In genomic region chr10:102450124-102450373, GRCh38 we compare ENCODE assay signal across 8 cellular contexts. TPM values are rescaled to one million over a fixed set of nuclear protein-coding genes. Genes with fewer than 3 reads are reported as not detected.
DNase-seq lines count a peak whose midpoint lies in the region; ATAC-seq and TF ChIP-seq lines count a peak whose summit lies in the region.

No MANE protein-coding gene starts in this region.

- TF ChIP-seq CTCF in WI38 (IDR thresholded peaks at IDR 0.05; ENCODE audit: low read depth, low read length), result no peak

- peak overlapping the region; percentile 65 for H3K4me3 ChIP-seq in WI38 (ENCODE audit: low read depth, low read length)
- peak overlapping the region; percentile 93 for H3K4me3 ChIP-seq in iPS-11a (ENCODE audit: low read depth, low read length)

- no peak for DNase-seq in activated T-cell treated with anti-CD3 and anti-CD28 coated beads, Interleukin-2, amount 50 U/mL, for 4 hours
- no peak for DNase-seq in activated T-cell treated with anti-CD3 and anti-CD28 coated beads, Interleukin-2, amount 50 U/mL, for 1 hour
- DNase-seq in substantia nigra (lab: John Stamatoyannopoulos, UW) (peak in 1 of 49 donors; percentile 41), NCI-H748 (lab: John Stamatoyannopoulos, UW; ENCODE audit: unreplicated experiment) (no peak), NCI-H1694 treated with DMSO at 0.1 percent for 48 hours (lab: John Stamatoyannopoulos, UW) (no peak)

- H3K36me3 Mint-ChIP-seq in activated T-cell treated with anti-CD3 and anti-CD28 coated beads, Interleukin-2, amount 50 U/mL, for 4 hours (ENCODE audit: insufficient read depth), result peaks cover 13% of the 10 kb centered on the region

- ATAC-seq in activated T-cell treated with anti-CD3 and anti-CD28 coated beads, Interleukin-2, amount 50 U/mL, for 4 hours, result no peak
- ATAC-seq in GM21723 (IDR thresholded peaks at IDR 0.05; ENCODE audit: unreplicated experiment), result no peak

- no peaks in the 10 kb centered on the region for H3K9me3 Mint-ChIP-seq in activated T-cell treated with anti-CD3 and anti-CD28 coated beads, Interleukin-2, amount 50 U/mL, for 4 hours

- peaks cover 26% of the 10 kb centered on the region for H3K4me1 Mint-ChIP-seq in activated T-cell treated with anti-CD3 and anti-CD28 coated beads, Interleukin-2, amount 50 U/mL, for 4 hours (ENCODE audit: low read depth)

- peak overlapping the region; percentile 64 for H3K27ac ChIP-seq in substantia nigra (ENCODE audit: low read depth, low read length, poor library complexity, severe bottlenecking)

- H3K27me3 Mint-ChIP-seq in activated T-cell treated with anti-CD3 and anti-CD28 coated beads, Interleukin-2, amount 50 U/mL, for 4 hours (ENCODE audit: low read depth), result no peaks in the 10 kb centered on the region

- H3K4me3 Mint-ChIP-seq in activated T-cell treated with anti-CD3 and anti-CD28 coated beads, Interleukin-2, amount 50 U/mL, for 4 hours, result peak overlapping the region; percentile 90

RNA-seq across cellular contexts. Expression of gene C10orf95, which starts 1.3 kb away (rescaled TPM):
- under 1 TPM; 0.27 to 0.96 (median 0.45) TPM for total RNA-seq in activated T-cell treated with anti-CD3 and anti-CD28 coated beads, Interleukin-2, amount 50 U/mL, for 4 hours

RNA-seq across cellular contexts. Expression of gene CUEDC2, which starts 17.7 kb away (rescaled TPM):
- total RNA-seq in activated T-cell treated with anti-CD3 and anti-CD28 coated beads, Interleukin-2, amount 50 U/mL, for 4 hours, result 10 to 100 TPM; 44.3 to 50.6 (median 45.3) TPM

RNA-seq across cellular contexts. Expression of gene FBXL15, which starts 29.4 kb away (rescaled TPM):
- 10 to 100 TPM; 16.5 to 17.7 (median 16.6) TPM for total RNA-seq in activated T-cell treated with anti-CD3 and anti-CD28 coated beads, Interleukin-2, amount 50 U/mL, for 4 hours

RNA-seq across cellular contexts. Expression of gene PSD, which starts 31.5 kb away (rescaled TPM):
- total RNA-seq in activated T-cell treated with anti-CD3 and anti-CD28 coated beads, Interleukin-2, amount 50 U/mL, for 4 hours, result 1 to 10 TPM; 2.3 to 4.6 (median 3.7) TPM

RNA-seq across cellular contexts. Expression of gene ACTR1A, which starts 52.5 kb away (rescaled TPM):
- 10 to 100 TPM; 65.2 to 69.8 (median 67.1) TPM for total RNA-seq in activated T-cell treated with anti-CD3 and anti-CD28 coated beads, Interleukin-2, amount 50 U/mL, for 4 hours
